Comparison of ENCODE assay signal across 25 cellular contexts in genomic region chr12:94666158-94666557, GRCh38.
"Had no signal": no experiment of that assay in that cellular context is flagged by ENCODE, and none has a peak within 500 bp of the region (broad histone marks: within the 10 kb centered on the region; RNA-seq: fewer than 3 reads in every experiment).

No MANE protein-coding gene starts in this region.

- H3K4me1 ChIP-seq: colonic mucosa, esophagus muscularis mucosa, foreskin keratinocyte, gastrocnemius medialis, gastroesophageal sphincter had no signal

- H3K36me3 ChIP-seq: colonic mucosa, esophagus muscularis mucosa, esophagus squamous epithelium, gastrocnemius medialis, gastroesophageal sphincter, heart left ventricle, heart right ventricle had no signal

- H3K9me3 Mint-ChIP-seq: dendritic cell treated with granulocyte-macrophage colony-stimulating factor and Interleukin-4, amounts not matched to agents 40 ng/mL and 50 ng/mL, for 4 days; effector memory CD8-positive, alpha-beta T cell; endodermal cell had no signal

- H3K4me1 Mint-ChIP-seq: endodermal cell had no signal

- H3K27me3 ChIP-seq: colonic mucosa, dorsolateral prefrontal cortex, esophagus muscularis mucosa, foreskin keratinocyte, gastrocnemius medialis, gastroesophageal sphincter, heart left ventricle, heart right ventricle had no signal

- H3K27ac ChIP-seq: colonic mucosa, coronary artery, epithelial cell of prostate, esophagus muscularis mucosa, esophagus squamous epithelium, foreskin keratinocyte, gastrocnemius medialis, gastroesophageal sphincter, heart left ventricle, heart right ventricle had no signal

- ATAC-seq: effector memory CD8-positive, alpha-beta T cell; esophagus mucosa; foreskin keratinocyte; gastrocnemius medialis; gastroesophageal sphincter; heart left ventricle; heart right ventricle had no signal

- H3K9me3 ChIP-seq: colonic mucosa, esophagus muscularis mucosa, esophagus squamous epithelium, gastrocnemius medialis, gastroesophageal sphincter, heart left ventricle, heart right ventricle had no signal

- DNase-seq: colonic mucosa; cortex of kidney; dermis blood vessel endothelial cell; dorsolateral prefrontal cortex; effector CD4-positive, alpha-beta T cell; effector CD8-positive, alpha-beta T cell; effector memory CD4-positive, alpha-beta T cell; effector memory CD8-positive, alpha-beta T cell; endodermal cell; erythroblast; esophagus squamous epithelium; foreskin fibroblast; foreskin keratinocyte; foreskin melanocyte; gastrocnemius medialis; glutamatergic neuron; head of caudate nucleus; heart left ventricle; heart right ventricle had no signal

- H3K4me3 Mint-ChIP-seq: dendritic cell treated with granulocyte-macrophage colony-stimulating factor and Interleukin-4, amounts not matched to agents 40 ng/mL and 50 ng/mL, for 4 days; effector memory CD8-positive, alpha-beta T cell; endodermal cell had no signal

- H3K27ac Mint-ChIP-seq: dendritic cell treated with granulocyte-macrophage colony-stimulating factor and Interleukin-4, amounts not matched to agents 40 ng/mL and 50 ng/mL, for 4 days; effector memory CD8-positive, alpha-beta T cell; endodermal cell had no signal

- H3K4me3 ChIP-seq: colonic mucosa, coronary artery, esophagus muscularis mucosa, esophagus squamous epithelium, gastrocnemius medialis, gastroesophageal sphincter, heart left ventricle, heart right ventricle had no signal
